ENCODE assay signal across 14 cellular contexts in genomic region chr15:71349336-71349735, GRCh38.
A peak's percentile ranks its signal among the peaks of the same experiment; 100 is the strongest.
DNase-seq lines count a peak whose midpoint lies in the region; ATAC-seq and TF ChIP-seq lines count a peak whose summit lies in the region.
"Had no signal": no experiment of that assay in that cellular context is flagged by ENCODE, and none has a peak within 500 bp of the region (broad histone marks: within the 10 kb centered on the region; RNA-seq: fewer than 3 reads in every experiment).

No MANE protein-coding gene starts in this region.

- TF ChIP-seq CTCF in left ventricle myocardium inferior (IDR thresholded peaks at IDR 0.05; ENCODE audit: borderline replicate concordance) (no peak), endodermal cell (conservative IDR thresholded peaks at IDR 0.05) (no peak)

- H3K4me3 Mint-ChIP-seq in endodermal cell = no peak overlapping the region
- H3K4me3 Mint-ChIP-seq: CD4-positive, CD25-positive, alpha-beta regulatory T cell; HFFc6 had no signal

- H3K27me3 Mint-ChIP-seq in endodermal cell (ENCODE audit: insufficient read depth) = no peaks in the 10 kb centered on the region

- no peak for ATAC-seq in left ventricle myocardium superior

- no peak overlapping the region for H3K4me3 ChIP-seq in left ventricle myocardium inferior
- H3K4me3 ChIP-seq in endodermal cell (ENCODE audit: low read length) = no peak overlapping the region
- H3K4me3 ChIP-seq: BLaER1 treated with 17β-estradiol and CSF1 and Interleukin-3, amounts not matched to agents 10 nM and 100 nM; GM23248; HAP-1 had no signal

- H3K4me1 ChIP-seq in left ventricle myocardium inferior (peaks cover 46% of the 10 kb centered on the region), endodermal cell (ENCODE audit: control insufficient read depth, insufficient read depth, low read length) (no peaks in the 10 kb centered on the region)
- H3K4me1 ChIP-seq: BLaER1 treated with 17β-estradiol and CSF1 and Interleukin-3, amounts not matched to agents 10 nM and 100 nM; HAP-1 had no signal

- H3K9me3 Mint-ChIP-seq in endodermal cell = no peaks in the 10 kb centered on the region
- H3K9me3 Mint-ChIP-seq: CD4-positive, CD25-positive, alpha-beta regulatory T cell; HFFc6 had no signal

- H3K9me3 ChIP-seq in left ventricle myocardium inferior (replicated peaks) (no peaks in the 10 kb centered on the region), endodermal cell (ENCODE audit: control insufficient read depth, low read length) (no peaks in the 10 kb centered on the region)
- H3K9me3 ChIP-seq: BLaER1 treated with 17β-estradiol and CSF1 and Interleukin-3, amounts not matched to agents 10 nM and 100 nM; HAP-1 had no signal

- DNase-seq in left ventricle myocardium inferior (no peak), left ventricle myocardium superior (no peak), NCI-H526 (lab: John Stamatoyannopoulos, UW) (peak; percentile 74 to 81), endodermal cell (peak; percentile 52), DMS53 treated with DMSO at 0.1 percent for 48 hours (lab: John Stamatoyannopoulos, UW; ENCODE audit: unreplicated experiment) (no peak), pons (ENCODE audit: low spot score) (no peak)
- no peak for DNase-seq in stimulated activated CD4-positive, alpha-beta T cell treated with anti-CD3 and anti-CD28 coated beads, Interleukin-1b, Interleukin-23, amount 100 ng/mL, for 48 hours
- DNase-seq: ACHN; CD4-positive, CD25-positive, alpha-beta regulatory T cell; DMS53; GM23248; HFFc6 had no signal

- 88 to 90% methylated on average over 2 to 4 of the region's 4 CpGs for WGBS in endodermal cell (ENCODE audit: insufficient coverage in 1 of 2, insufficient read length in 1 of 2), 2 experiments

- no peaks in the 10 kb centered on the region for H3K36me3 ChIP-seq in left ventricle myocardium inferior
- no peaks in the 10 kb centered on the region for H3K36me3 ChIP-seq in endodermal cell (ENCODE audit: control insufficient read depth, insufficient read depth, low read length)
- H3K36me3 ChIP-seq: BLaER1 treated with 17β-estradiol and CSF1 and Interleukin-3, amounts not matched to agents 10 nM and 100 nM; HAP-1 had no signal

- no peaks in the 10 kb centered on the region for H3K4me1 Mint-ChIP-seq in endodermal cell

- H3K27ac Mint-ChIP-seq in endodermal cell = no peak overlapping the region
- H3K27ac Mint-ChIP-seq: CD4-positive, CD25-positive, alpha-beta regulatory T cell; HFFc6 had no signal

- H3K27ac ChIP-seq in left ventricle myocardium inferior (replicated peaks) (peak overlapping the region; percentile 42), endodermal cell (ENCODE audit: low read depth, low read length) (no peak overlapping the region)
- H3K27ac ChIP-seq: BLaER1 treated with 17β-estradiol and CSF1 and Interleukin-3, amounts not matched to agents 10 nM and 100 nM; GM23248 had no signal

- H3K36me3 Mint-ChIP-seq in endodermal cell (ENCODE audit: low read depth) = no peaks in the 10 kb centered on the region
- H3K36me3 Mint-ChIP-seq: CD4-positive, CD25-positive, alpha-beta regulatory T cell had no signal

- intact Hi-C loops in left ventricle myocardium inferior (cut with micrococcal nuclease) = no loop called here
- intact Hi-C loops in left ventricle myocardium superior (cut with micrococcal nuclease) = no loop called here

- H3K9ac ChIP-seq in endodermal cell (ENCODE audit: extremely low read depth, low read length, poor library complexity, severe bottlenecking) = no peak overlapping the region
- H3K9ac ChIP-seq: BLaER1 treated with 17β-estradiol and CSF1 and Interleukin-3, amounts not matched to agents 10 nM and 100 nM; GM23248 had no signal

- H3K27me3 ChIP-seq in left ventricle myocardium inferior (ENCODE audit: low read depth) (no peaks in the 10 kb centered on the region), endodermal cell (ENCODE audit: control insufficient read depth, insufficient read depth, low read length, poor library complexity, severe bottlenecking) (no peaks in the 10 kb centered on the region)
- H3K27me3 ChIP-seq: BLaER1 treated with 17β-estradiol and CSF1 and Interleukin-3, amounts not matched to agents 10 nM and 100 nM had no signal

Comparison
In these comparisons a context has a peak if more than half of its experiments do, and no peak if none do; other contexts are left out.
1. DNase-seq: peak in NCI-H526 (2 of 2) and endodermal cell (single experiment); none in left ventricle myocardium inferior (single experiment), left ventricle myocardium superior (single experiment), DMS53 treated with DMSO at 0.1 percent for 48 hours (single experiment), pons (single experiment) and stimulated activated CD4-positive, alpha-beta T cell treated with anti-CD3 and anti-CD28 coated beads, Interleukin-1b, Interleukin-23, amount 100 ng/mL, for 48 hours (single experiment).